Comparison of ENCODE assay signal across 9 cellular contexts in the genomic region with DNA sequence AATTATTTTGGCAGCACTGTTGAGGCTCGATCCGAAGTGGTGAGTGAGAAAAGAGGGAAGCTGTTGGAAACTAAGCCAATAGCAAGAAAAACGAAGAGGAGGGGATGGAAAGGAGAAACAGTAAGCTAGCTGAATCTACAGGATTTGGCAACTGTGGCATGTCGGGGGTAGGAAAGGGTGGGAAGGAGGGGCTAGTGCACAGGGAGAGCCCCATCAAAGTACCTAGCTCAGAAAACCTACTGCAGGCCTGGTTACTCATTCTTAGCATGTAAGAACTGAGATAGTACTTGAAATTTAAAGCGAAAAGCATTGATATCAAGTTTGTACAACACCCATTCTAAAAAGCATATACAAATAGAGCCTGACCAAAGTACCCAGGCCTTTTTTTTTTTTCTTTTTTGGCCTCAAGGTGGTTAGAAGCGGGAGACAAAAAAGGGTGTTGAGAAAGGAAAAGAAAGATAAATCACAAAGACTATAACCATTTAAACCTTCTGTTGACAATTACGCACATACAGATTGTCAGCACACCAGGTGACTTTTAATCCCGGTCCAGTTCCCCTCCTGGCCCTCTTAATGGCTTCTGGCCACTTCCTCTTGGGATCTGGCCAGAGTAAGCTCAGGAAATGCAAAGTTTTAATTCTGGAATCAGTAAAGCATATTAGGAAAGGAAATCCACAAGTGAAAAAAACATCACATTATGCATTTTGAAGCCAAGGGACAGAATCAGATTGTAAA. TPM values are rescaled to one million over a fixed set of nuclear protein-coding genes. Genes with fewer than 3 reads are reported as not detected.
DNase-seq lines count a peak whose midpoint lies in the region; ATAC-seq and TF ChIP-seq lines count a peak whose summit lies in the region.
"Had no signal": no experiment of that assay in that cellular context is flagged by ENCODE, and none has a peak within 500 bp of the region (broad histone marks: within the 10 kb centered on the region; RNA-seq: fewer than 3 reads in every experiment).

No MANE protein-coding gene starts in this region.

- H3K4me1 ChIP-seq in Caco-2 = peaks cover 27% of the 10 kb centered on the region

- H3K36me3 Mint-ChIP-seq in Caco-2 (ENCODE audit: insufficient read depth, unreplicated experiment) = peaks cover 15% of the 10 kb centered on the region
- H3K36me3 Mint-ChIP-seq in mesothelial cell of epicardium = peaks cover 12% of the 10 kb centered on the region

- ATAC-seq in GM18858 (IDR thresholded peaks at IDR 0.05; ENCODE audit: unreplicated experiment) = no peak

- H3K4me3 Mint-ChIP-seq in Caco-2 (ENCODE audit: unreplicated experiment) = peak overlapping the region; percentile 61
- H3K4me3 Mint-ChIP-seq in mesothelial cell of epicardium = no peak overlapping the region

- no peaks in the 10 kb centered on the region for H3K9me3 ChIP-seq in Caco-2

- H3K27ac Mint-ChIP-seq in Caco-2 (ENCODE audit: unreplicated experiment) (peak overlapping the region; percentile 88), mesothelial cell of epicardium (peak overlapping the region; percentile 37)

- no peak overlapping the region for H3K4me3 ChIP-seq in Caco-2 (ENCODE audit: low read depth, low read length)

- BruUV-seq in Caco-2 (replicated peaks; lab: Mats Ljungman, UMichigan) = no TSS peak

- no peaks in the 10 kb centered on the region for H3K9me3 Mint-ChIP-seq in Caco-2 (ENCODE audit: unreplicated experiment)
- peaks cover 12% of the 10 kb centered on the region for H3K9me3 Mint-ChIP-seq in mesothelial cell of epicardium

- H3K27me3 ChIP-seq in Caco-2 (replicated peaks; ENCODE audit: control insufficient read depth, insufficient read depth, low read length) = no peaks in the 10 kb centered on the region

- CTCF ChIA-PET in Caco-2 (lab: Charles Lee) = interaction anchor here (0.6 to 1.8 kb wide), 3 partner anchors 65 to 918 kb away, joined by 3 to 7 read pairs (median 7); a partner anchor contains a TSS

- no peaks in the 10 kb centered on the region for H3K36me3 ChIP-seq in Caco-2 (ENCODE audit: control insufficient read depth, insufficient read depth, low read length)

- no peak for DNase-seq in Caco-2
- DNase-seq in LoVo (ENCODE audit: low spot score) = peak; percentile 58
- peak; percentile 68 to 78 for DNase-seq in dermis microvascular lymphatic vessel endothelial cell (ENCODE audit: low read depth in 2 of 2)
- no peak for DNase-seq in mesothelial cell of epicardium (ENCODE audit: low spot score in 2 of 2, unreplicated experiment in 2 of 2)
- no peak for DNase-seq in GF-D8 (lab: John Stamatoyannopoulos, UW)
- no peak for DNase-seq in activated gamma-delta T cell treated with Interleukin-2 at 50 U/mL for 16 hours
- no peak for DNase-seq in epidermal melanocyte (ENCODE audit: insufficient read length, low spot score)
- DNase-seq: NCI-H2171 treated with DMSO at 0.1 percent for 48 hours had no signal

- H3K27me3 Mint-ChIP-seq in Caco-2 (ENCODE audit: insufficient read depth, unreplicated experiment) (no peaks in the 10 kb centered on the region), mesothelial cell of epicardium (ENCODE audit: low read depth) (no peaks in the 10 kb centered on the region)

- TF ChIP-seq CTCF in Caco-2 (IDR thresholded peaks at IDR 0.05; ENCODE audit: insufficient read depth in 1 of 2, low read depth in 1 of 2, low read length in 1 of 2, severe bottlenecking in 1 of 2, unreplicated experiment in 1 of 2) (no peak), mesothelial cell of epicardium (IDR thresholded peaks at IDR 0.05; ENCODE audit: unreplicated experiment) (no peak)

- intact Hi-C loops in Caco-2 (cut with micrococcal nuclease; ENCODE audit: unreplicated experiment) = no loop called here

- POLR2A ChIA-PET in Caco-2 (lab: Charles Lee) = interaction anchor here (0.6 kb wide), 1 partner anchor 186 kb away, joined by 4 read pairs; no protein-coding TSS in a partner anchor

- H3K4me1 Mint-ChIP-seq in Caco-2 (ENCODE audit: low read depth, unreplicated experiment) (peaks cover 23% of the 10 kb centered on the region), mesothelial cell of epicardium (peaks cover 21% of the 10 kb centered on the region)

RNA-seq across cellular contexts. Expression of a gene that starts 50.4 kb away (rescaled TPM):
- 104 and 107 TPM in 2 replicates for total RNA-seq in Caco-2 (2022)
- 51.2 and 70.3 TPM in 2 replicates for total RNA-seq in dermis microvascular lymphatic vessel endothelial cell
- 56.4 to 57.8 TPM (median 57.0 TPM) in 3 replicates for total RNA-seq in mesothelial cell of epicardium

Comparison
In these comparisons a context has a peak if more than half of its experiments do, and no peak if none do; other contexts are left out.
1. DNase-seq: peak in LoVo (single experiment) and dermis microvascular lymphatic vessel endothelial cell (2 of 2); none in Caco-2 (0 of 2), mesothelial cell of epicardium (0 of 2), GF-D8 (single experiment), activated gamma-delta T cell treated with Interleukin-2 at 50 U/mL for 16 hours (single experiment) and epidermal melanocyte (single experiment).